In the genomic region with DNA sequence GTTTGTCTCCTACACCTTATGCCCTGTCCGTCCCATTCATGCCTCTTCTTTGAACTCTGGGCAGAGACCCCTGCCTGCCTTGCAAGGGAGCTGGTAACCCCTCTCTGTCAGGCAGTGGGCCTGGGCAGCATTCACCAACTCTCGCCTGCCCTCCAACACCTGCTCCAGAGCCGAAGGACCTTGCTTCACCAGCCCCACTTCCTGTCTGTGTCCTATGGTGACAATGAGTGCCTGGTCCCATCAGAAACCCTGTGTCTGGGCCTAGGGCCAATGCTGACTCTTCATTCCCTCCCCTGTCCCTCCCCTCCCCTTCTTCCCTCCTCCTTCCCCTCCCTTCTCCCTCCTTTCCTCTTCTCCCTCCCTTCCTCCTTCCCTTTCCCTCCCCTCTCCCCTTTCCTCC, we compare ENCODE assay signal across 12 cellular contexts. TPM values are rescaled to one million over a fixed set of nuclear protein-coding genes. Genes with fewer than 3 reads are reported as not detected.
DNase-seq lines count a peak whose midpoint lies in the region; ATAC-seq, FAIRE-seq and TF ChIP-seq lines count a peak whose summit lies in the region.
"Had no signal": no experiment of that assay in that cellular context is flagged by ENCODE, and none has a peak within 500 bp of the region (broad histone marks: within the 10 kb centered on the region; RNA-seq: fewer than 3 reads in every experiment).

No MANE protein-coding gene starts in this region.

- in situ Hi-C loops in GM23248 (cut with MboI): no loop called here

- peaks cover 16% of the 10 kb centered on the region for H3K4me1 Mint-ChIP-seq in central memory CD8-positive, alpha-beta T cell

- no peaks in the 10 kb centered on the region for H3K9me3 Mint-ChIP-seq in central memory CD8-positive, alpha-beta T cell
- H3K9me3 Mint-ChIP-seq: effector memory CD8-positive, alpha-beta T cell had no signal

- DNase-seq in GM23248: peak; percentile 30
- peak; percentile 30 for DNase-seq in NCI-H2081 treated with DMSO at 0.1 percent for 48 hours (lab: John Stamatoyannopoulos, UW)
- DNase-seq in central memory CD8-positive, alpha-beta T cell (ENCODE audit: low spot score in 2 of 2): no peak
- DNase-seq in pancreas: peak in 3 of 6 donors; percentile 26 to 53 (median 47)
- no peak for DNase-seq in activated CD8-positive, alpha-beta memory T cell treated with anti-CD3 and anti-CD28 coated beads, Interleukin-2, amount 50 U/mL, for 48 hours
- no peak for DNase-seq in SW 1271 (lab: John Stamatoyannopoulos, UW)
- DNase-seq: activated CD8-positive, alpha-beta memory T cell treated with anti-CD3 and anti-CD28 coated beads for 24 hours; Caco-2; effector memory CD8-positive, alpha-beta T cell; NCI-H526 had no signal

- WGBS in GM23248 (ENCODE audit: low coverage in 1 of 2, low lambda C conversion rate in 2 of 2, missing lambda C conversion rate in 2 of 2), 2 experiments: 68 to 85% methylated on average over 3 of the region's 3 CpGs
- WGBS in pancreas, 2 donors: 62 to 74% methylated on average over 3 of the region's 3 CpGs

- H3K27me3 Mint-ChIP-seq in central memory CD8-positive, alpha-beta T cell: peaks cover 8% of the 10 kb centered on the region

- no peak overlapping the region for H3K4me2 ChIP-seq in GM23248 (ENCODE audit: unreplicated experiment)

- no peaks in the 10 kb centered on the region for H3K9me2 ChIP-seq in GM23248 (ENCODE audit: insufficient read depth)

- no peaks in the 10 kb centered on the region for H3K9me3 ChIP-seq in GM23248 (ENCODE audit: low read depth)
- H3K9me3 ChIP-seq in pancreas: no peaks in the 10 kb centered on the region

- no peak overlapping the region for H2AFZ ChIP-seq in GM23248

- intact Hi-C loops in pancreas (cut with DNase I): no loop called here

- H3K27me3 ChIP-seq in GM23248 (replicated peaks; ENCODE audit: insufficient read depth): peaks cover 11% of the 10 kb centered on the region; the same call in 1 of the 2 replicates
- no peaks in the 10 kb centered on the region for H3K27me3 ChIP-seq in pancreas

- H3K36me3 ChIP-seq in GM23248 (ENCODE audit: low read depth) (no peaks in the 10 kb centered on the region), pancreas (no peaks in the 10 kb centered on the region)

- no peaks in the 10 kb centered on the region for H3F3A ChIP-seq in GM23248 (ENCODE audit: insufficient read depth)

- H3K4me3 Mint-ChIP-seq in central memory CD8-positive, alpha-beta T cell: no peak overlapping the region
- H3K4me3 Mint-ChIP-seq: effector memory CD8-positive, alpha-beta T cell had no signal

- no peak overlapping the region for H3K9ac ChIP-seq in GM23248

- TF ChIP-seq CTCF in pancreas (IDR thresholded peaks at IDR 0.05): no peak

- H3K27ac ChIP-seq in GM23248 (no peak overlapping the region), pancreas (peak overlapping the region in 1 of 4 donors; percentile 11)

- no peak for ATAC-seq in central memory CD8-positive, alpha-beta T cell (replicated peaks; ENCODE audit: extremely low read depth, poor library complexity, severe bottlenecking)
- ATAC-seq in pancreas (peak in 3 of 4 donors; percentile 47 to 56 (median 52)), HG03097 (IDR thresholded peaks at IDR 0.05; ENCODE audit: low FRiP score, unreplicated experiment) (no peak), GM18861 (IDR thresholded peaks at IDR 0.05; ENCODE audit: unreplicated experiment) (no peak)
- ATAC-seq: effector memory CD8-positive, alpha-beta T cell had no signal

- H3K27ac Mint-ChIP-seq in central memory CD8-positive, alpha-beta T cell (ENCODE audit: low read depth): peak overlapping the region; percentile 7

- no peaks in the 10 kb centered on the region for H3K79me2 ChIP-seq in GM23248 (ENCODE audit: insufficient read depth)

- H3K36me3 Mint-ChIP-seq in central memory CD8-positive, alpha-beta T cell (ENCODE audit: insufficient read depth): no peaks in the 10 kb centered on the region

- no peaks in the 10 kb centered on the region for H4K20me1 ChIP-seq in GM23248 (ENCODE audit: insufficient read depth)

- H3K4me3 ChIP-seq in GM23248 (no peak overlapping the region), pancreas (no peak overlapping the region)

- no peaks in the 10 kb centered on the region for H3K4me1 ChIP-seq in GM23248 (ENCODE audit: insufficient read depth)
- peaks cover 0 to 8% (median 0%) of the 10 kb centered on the region in 3 donors for H3K4me1 ChIP-seq in pancreas

- FAIRE-seq in pancreas (lab: Jason Lieb, UNC): no peak

RNA-seq across cellular contexts. Expression of a gene that starts 22.8 kb away (rescaled TPM):
- 34.3 and 134 TPM in 2 replicates for total RNA-seq in GM23248 (2014; rRNA removed; shearing (Covaris generic))
- polyA plus RNA-seq in GM23248 (2016; fragmentation: Nextera tagmentation; extraction: Ambion mirVana) (16.6 and 21.1 TPM in 2 replicates), pancreas (10 to 100 TPM; 22.2 to 36.8 TPM)
- total RNA-seq in pancreas: 10 to 100 TPM; 11.8 to 36.2 (median 24.0) TPM

Comparison
In these comparisons a context has a peak if more than half of its experiments do, and no peak if none do; other contexts are left out.
1. DNase-seq: peak in GM23248 (single experiment) and NCI-H2081 treated with DMSO at 0.1 percent for 48 hours (single experiment); none in central memory CD8-positive, alpha-beta T cell (0 of 2), activated CD8-positive, alpha-beta memory T cell treated with anti-CD3 and anti-CD28 coated beads, Interleukin-2, amount 50 U/mL, for 48 hours (single experiment) and SW 1271 (0 of 2).
2. ATAC-seq: peak in pancreas (3 of 4); none in central memory CD8-positive, alpha-beta T cell (single experiment), HG03097 (single experiment) and GM18861 (single experiment).